1 cellular context compared by ENCODE assay signal in the genomic region with DNA sequence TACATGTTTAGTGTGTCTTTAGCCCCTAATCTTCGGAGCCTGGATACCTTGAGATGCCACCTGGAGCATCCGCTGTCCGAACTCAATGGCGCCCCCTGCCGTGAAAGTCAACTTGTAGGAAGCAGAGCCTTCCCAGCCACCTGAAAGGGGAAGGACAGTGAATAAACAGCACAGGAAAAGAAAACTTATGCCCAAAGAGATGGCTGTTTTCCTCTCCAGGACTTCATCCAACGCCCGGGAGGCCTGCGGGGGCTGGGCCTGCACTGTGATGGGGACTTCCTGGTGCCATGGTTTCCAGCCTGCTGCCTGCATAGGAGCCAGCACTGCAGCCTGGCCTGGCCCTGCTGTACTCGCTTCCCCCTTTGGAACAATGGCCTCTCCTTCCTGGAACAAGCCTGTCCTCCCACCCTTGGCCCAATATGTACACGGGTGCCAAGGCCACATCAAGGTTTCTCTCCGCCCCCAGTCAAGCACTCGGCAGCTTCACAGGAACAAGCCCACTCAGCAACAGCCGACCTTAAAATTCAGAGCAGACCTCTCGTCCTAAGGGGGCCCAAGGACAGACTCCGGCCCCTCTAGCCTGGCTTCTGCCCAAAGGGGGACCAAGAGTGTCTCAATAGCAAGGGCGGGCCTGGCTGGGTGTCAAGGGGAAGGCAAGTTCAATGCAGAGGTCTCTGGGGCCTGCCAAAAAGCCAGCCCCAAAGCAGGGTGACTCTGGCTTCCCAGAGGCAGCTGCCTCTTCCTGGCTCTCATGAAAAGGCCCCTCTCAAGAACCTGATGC.
TF ChIP-seq lines count a peak whose summit lies in the region.

No MANE protein-coding gene starts in this region.

TF ChIP-seq in HepG2, 621 proteins besides CTCF, POLR2A, EP300 and RAD21 (continued from another document and continues in another):
- TF ChIP-seq, protein P1, sequence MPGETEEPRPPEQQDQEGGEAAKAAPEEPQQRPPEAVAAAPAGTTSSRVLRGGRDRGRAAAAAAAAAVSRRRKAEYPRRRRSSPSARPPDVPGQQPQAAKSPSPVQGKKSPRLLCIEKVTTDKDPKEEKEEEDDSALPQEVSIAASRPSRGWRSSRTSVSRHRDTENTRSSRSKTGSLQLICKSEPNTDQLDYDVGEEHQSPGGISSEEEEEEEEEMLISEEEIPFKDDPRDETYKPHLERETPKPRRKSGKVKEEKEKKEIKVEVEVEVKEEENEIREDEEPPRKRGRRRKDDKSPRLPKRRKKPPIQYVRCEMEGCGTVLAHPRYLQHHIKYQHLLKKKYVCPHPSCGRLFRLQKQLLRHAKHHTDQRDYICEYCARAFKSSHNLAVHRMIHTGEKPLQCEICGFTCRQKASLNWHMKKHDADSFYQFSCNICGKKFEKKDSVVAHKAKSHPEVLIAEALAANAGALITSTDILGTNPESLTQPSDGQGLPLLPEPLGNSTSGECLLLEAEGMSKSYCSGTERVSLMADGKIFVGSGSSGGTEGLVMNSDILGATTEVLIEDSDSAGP (CRISPR knock-in tag; IDR thresholded peaks at IDR 0.05; ENCODE audit: borderline replicate concordance), result peak; percentile 67
- TF ChIP-seq, protein P2, sequence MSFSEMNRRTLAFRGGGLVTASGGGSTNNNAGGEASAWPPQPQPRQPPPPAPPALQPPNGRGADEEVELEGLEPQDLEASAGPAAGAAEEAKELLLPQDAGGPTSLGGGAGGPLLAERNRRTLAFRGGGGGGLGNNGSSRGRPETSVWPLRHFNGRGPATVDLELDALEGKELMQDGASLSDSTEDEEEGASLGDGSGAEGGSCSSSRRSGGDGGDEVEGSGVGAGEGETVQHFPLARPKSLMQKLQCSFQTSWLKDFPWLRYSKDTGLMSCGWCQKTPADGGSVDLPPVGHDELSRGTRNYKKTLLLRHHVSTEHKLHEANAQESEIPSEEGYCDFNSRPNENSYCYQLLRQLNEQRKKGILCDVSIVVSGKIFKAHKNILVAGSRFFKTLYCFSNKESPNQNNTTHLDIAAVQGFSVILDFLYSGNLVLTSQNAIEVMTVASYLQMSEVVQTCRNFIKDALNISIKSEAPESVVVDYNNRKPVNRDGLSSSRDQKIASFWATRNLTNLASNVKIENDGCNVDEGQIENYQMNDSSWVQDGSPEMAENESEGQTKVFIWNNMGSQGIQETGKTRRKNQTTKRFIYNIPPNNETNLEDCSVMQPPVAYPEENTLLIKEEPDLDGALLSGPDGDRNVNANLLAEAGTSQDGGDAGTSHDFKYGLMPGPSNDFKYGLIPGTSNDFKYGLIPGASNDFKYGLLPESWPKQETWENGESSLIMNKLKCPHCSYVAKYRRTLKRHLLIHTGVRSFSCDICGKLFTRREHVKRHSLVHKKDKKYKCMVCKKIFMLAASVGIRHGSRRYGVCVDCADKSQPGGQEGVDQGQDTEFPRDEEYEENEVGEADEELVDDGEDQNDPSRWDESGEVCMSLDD (CRISPR knock-in tag; IDR thresholded peaks at IDR 0.05; ENCODE audit: borderline replicate concordance), result no peak
- TF ChIP-seq, protein P3, sequence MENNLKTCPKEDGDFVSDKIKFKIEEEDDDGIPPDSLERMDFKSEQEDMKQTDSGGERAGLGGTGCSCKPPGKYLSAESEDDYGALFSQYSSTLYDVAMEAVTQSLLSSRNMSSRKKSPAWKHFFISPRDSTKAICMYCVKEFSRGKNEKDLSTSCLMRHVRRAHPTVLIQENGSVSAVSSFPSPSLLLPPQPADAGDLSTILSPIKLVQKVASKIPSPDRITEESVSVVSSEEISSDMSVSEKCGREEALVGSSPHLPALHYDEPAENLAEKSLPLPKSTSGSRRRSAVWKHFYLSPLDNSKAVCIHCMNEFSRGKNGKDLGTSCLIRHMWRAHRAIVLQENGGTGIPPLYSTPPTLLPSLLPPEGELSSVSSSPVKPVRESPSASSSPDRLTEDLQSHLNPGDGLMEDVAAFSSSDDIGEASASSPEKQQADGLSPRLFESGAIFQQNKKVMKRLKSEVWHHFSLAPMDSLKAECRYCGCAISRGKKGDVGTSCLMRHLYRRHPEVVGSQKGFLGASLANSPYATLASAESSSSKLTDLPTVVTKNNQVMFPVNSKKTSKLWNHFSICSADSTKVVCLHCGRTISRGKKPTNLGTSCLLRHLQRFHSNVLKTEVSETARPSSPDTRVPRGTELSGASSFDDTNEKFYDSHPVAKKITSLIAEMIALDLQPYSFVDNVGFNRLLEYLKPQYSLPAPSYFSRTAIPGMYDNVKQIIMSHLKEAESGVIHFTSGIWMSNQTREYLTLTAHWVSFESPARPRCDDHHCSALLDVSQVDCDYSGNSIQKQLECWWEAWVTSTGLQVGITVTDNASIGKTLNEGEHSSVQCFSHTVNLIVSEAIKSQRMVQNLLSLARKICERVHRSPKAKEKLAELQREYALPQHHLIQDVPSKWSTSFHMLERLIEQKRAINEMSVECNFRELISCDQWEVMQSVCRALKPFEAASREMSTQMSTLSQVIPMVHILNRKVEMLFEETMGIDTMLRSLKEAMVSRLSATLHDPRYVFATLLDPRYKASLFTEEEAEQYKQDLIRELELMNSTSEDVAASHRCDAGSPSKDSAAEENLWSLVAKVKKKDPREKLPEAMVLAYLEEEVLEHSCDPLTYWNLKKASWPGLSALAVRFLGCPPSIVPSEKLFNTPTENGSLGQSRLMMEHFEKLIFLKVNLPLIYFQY (CRISPR knock-in tag; IDR thresholded peaks at IDR 0.05; ENCODE audit: borderline replicate concordance), result peak; percentile 52; the same call in 1 of the 2 replicates
- TF ChIP-seq, protein P4, sequence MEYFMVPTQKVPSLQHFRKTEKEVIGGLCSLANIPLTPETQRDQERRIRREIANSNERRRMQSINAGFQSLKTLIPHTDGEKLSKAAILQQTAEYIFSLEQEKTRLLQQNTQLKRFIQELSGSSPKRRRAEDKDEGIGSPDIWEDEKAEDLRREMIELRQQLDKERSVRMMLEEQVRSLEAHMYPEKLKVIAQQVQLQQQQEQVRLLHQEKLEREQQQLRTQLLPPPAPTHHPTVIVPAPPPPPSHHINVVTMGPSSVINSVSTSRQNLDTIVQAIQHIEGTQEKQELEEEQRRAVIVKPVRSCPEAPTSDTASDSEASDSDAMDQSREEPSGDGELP (IDR thresholded peaks at IDR 0.05; ENCODE audit: borderline replicate concordance, low read depth), result peak; percentile 61; the same call in 1 of the 2 replicates
- TF ChIP-seq, protein P5, sequence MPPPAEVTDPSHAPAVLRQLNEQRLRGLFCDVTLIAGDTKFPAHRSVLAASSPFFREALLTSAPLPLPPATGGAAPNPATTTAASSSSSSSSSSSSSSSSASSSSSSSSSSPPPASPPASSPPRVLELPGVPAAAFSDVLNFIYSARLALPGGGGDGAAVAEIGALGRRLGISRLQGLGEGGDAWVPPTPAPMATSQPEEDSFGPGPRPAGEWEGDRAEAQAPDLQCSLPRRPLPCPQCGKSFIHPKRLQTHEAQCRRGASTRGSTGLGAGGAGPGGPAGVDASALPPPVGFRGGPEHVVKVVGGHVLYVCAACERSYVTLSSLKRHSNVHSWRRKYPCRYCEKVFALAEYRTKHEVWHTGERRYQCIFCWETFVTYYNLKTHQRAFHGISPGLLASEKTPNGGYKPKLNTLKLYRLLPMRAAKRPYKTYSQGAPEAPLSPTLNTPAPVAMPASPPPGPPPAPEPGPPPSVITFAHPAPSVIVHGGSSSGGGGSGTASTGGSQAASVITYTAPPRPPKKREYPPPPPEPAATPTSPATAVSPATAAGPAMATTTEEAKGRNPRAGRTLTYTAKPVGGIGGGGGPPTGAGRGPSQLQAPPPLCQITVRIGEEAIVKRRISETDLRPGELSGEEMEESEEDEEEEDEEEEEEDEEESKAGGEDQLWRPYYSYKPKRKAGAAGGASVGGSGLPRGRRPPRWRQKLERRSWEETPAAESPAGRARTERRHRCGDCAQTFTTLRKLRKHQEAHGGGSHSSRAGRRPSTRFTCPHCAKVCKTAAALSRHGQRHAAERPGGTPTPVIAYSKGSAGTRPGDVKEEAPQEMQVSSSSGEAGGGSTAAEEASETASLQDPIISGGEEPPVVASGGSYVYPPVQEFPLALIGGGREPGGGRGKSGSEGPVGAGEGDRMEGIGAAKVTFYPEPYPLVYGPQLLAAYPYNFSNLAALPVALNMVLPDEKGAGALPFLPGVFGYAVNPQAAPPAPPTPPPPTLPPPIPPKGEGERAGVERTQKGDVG (CRISPR knock-in tag; IDR thresholded peaks at IDR 0.05; ENCODE audit: borderline replicate concordance), result no peak
- TF ChIP-seq BCL6 (CRISPR knock-in tag; IDR thresholded peaks at IDR 0.05) (0 out of 2 replicates have a peak, but pooled peaks have one; percentile 16), ZBTB7B (CRISPR knock-in tag; IDR thresholded peaks at IDR 0.05) (peak; percentile 82), PAX8 (CRISPR knock-in tag; IDR thresholded peaks at IDR 0.05; ENCODE audit: borderline replicate concordance) (0 out of 2 replicates have a peak, but pooled peaks have one; percentile 48), HNF4A (CRISPR knock-in tag; IDR thresholded peaks at IDR 0.05) (peak; percentile 50), ZNF615 (CRISPR knock-in tag; IDR thresholded peaks at IDR 0.05; ENCODE audit: borderline replicate concordance) (0 out of 2 replicates have a peak, but pooled peaks have one; percentile 57)
- TF ChIP-seq, protein P6, sequence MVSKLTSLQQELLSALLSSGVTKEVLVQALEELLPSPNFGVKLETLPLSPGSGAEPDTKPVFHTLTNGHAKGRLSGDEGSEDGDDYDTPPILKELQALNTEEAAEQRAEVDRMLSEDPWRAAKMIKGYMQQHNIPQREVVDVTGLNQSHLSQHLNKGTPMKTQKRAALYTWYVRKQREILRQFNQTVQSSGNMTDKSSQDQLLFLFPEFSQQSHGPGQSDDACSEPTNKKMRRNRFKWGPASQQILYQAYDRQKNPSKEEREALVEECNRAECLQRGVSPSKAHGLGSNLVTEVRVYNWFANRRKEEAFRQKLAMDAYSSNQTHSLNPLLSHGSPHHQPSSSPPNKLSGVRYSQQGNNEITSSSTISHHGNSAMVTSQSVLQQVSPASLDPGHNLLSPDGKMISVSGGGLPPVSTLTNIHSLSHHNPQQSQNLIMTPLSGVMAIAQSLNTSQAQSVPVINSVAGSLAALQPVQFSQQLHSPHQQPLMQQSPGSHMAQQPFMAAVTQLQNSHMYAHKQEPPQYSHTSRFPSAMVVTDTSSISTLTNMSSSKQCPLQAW (CRISPR knock-in tag; IDR thresholded peaks at IDR 0.05), result peak; percentile 55
- TF ChIP-seq, protein P7, sequence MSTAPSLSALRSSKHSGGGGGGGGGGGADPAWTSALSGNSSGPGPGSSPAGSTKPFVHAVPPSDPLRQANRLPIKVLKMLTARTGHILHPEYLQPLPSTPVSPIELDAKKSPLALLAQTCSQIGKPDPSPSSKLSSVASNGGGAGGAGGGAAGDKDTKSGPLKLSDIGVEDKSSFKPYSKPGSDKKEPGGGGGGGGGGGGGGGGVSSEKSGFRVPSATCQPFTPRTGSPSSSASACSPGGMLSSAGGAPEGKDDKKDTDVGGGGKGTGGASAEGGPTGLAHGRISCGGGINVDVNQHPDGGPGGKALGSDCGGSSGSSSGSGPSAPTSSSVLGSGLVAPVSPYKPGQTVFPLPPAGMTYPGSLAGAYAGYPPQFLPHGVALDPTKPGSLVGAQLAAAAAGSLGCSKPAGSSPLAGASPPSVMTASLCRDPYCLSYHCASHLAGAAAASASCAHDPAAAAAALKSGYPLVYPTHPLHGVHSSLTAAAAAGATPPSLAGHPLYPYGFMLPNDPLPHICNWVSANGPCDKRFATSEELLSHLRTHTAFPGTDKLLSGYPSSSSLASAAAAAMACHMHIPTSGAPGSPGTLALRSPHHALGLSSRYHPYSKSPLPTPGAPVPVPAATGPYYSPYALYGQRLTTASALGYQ (CRISPR knock-in tag; IDR thresholded peaks at IDR 0.05), result no peak
- TF ChIP-seq, protein P8, sequence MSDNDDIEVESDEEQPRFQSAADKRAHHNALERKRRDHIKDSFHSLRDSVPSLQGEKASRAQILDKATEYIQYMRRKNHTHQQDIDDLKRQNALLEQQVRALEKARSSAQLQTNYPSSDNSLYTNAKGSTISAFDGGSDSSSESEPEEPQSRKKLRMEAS (IDR thresholded peaks at IDR 0.05), result peak; percentile 64; the same call in 1 of the 2 replicates
- TF ChIP-seq, protein P9, sequence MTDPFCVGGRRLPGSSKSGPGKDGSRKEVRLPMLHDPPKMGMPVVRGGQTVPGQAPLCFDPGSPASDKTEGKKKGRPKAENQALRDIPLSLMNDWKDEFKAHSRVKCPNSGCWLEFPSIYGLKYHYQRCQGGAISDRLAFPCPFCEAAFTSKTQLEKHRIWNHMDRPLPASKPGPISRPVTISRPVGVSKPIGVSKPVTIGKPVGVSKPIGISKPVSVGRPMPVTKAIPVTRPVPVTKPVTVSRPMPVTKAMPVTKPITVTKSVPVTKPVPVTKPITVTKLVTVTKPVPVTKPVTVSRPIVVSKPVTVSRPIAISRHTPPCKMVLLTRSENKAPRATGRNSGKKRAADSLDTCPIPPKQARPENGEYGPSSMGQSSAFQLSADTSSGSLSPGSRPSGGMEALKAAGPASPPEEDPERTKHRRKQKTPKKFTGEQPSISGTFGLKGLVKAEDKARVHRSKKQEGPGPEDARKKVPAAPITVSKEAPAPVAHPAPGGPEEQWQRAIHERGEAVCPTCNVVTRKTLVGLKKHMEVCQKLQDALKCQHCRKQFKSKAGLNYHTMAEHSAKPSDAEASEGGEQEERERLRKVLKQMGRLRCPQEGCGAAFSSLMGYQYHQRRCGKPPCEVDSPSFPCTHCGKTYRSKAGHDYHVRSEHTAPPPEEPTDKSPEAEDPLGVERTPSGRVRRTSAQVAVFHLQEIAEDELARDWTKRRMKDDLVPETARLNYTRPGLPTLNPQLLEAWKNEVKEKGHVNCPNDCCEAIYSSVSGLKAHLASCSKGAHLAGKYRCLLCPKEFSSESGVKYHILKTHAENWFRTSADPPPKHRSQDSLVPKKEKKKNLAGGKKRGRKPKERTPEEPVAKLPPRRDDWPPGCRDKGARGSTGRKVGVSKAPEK (CRISPR knock-in tag; IDR thresholded peaks at IDR 0.05; ENCODE audit: borderline replicate concordance), result no peak
